In the genomic region with DNA sequence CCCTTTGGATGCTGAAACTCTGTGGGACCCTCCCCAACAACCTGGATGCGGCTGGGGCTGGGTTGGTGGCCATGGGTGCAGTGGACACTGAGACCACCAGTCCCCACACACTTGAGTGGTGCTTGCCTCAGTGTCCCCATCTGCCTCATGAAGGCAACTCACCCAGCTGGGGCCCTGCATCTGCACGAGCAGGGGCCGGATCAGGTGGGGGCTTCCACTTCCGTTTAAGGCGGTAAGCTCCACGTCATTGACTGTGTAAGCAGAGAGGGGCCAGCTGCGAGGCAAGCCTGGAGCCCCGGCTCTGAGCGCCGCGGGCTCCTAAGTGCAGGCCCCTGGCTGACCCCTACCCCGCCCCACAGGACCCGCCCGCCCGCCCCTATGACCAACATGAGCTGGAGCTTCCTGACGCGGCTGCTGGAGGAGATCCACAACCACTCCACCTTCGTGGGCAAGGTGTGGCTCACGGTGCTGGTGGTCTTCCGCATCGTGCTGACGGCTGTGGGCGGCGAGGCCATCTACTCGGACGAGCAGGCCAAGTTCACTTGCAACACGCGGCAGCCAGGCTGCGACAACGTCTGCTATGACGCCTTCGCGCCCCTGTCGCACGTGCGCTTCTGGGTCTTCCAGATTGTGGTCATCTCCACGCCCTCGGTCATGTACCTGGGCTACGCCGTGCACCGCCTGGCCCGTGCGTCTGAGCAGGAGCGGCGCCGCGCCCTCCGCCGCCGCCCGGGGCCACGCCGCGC, we compare ENCODE assay signal across 25 cellular contexts. TPM values are rescaled to one million over a fixed set of nuclear protein-coding genes. Genes with fewer than 3 reads are reported as not detected.
A peak's percentile ranks its signal among the peaks of the same experiment; 100 is the strongest.
DNase-seq lines count a peak whose midpoint lies in the region; ATAC-seq and TF ChIP-seq lines count a peak whose summit lies in the region.
"Had no signal": no experiment of that assay in that cellular context is flagged by ENCODE, and none has a peak within 500 bp of the region (broad histone marks: within the 10 kb centered on the region; RNA-seq: fewer than 3 reads in every experiment).

No MANE protein-coding gene starts in this region.

- no peaks in the 10 kb centered on the region for H3K27me3 ChIP-seq in aorta (ENCODE audit: control insufficient read depth in 1 of 2, insufficient read depth in 2 of 2, low read length in 1 of 2)
- H3K27me3 ChIP-seq: SJSA1, transverse colon had no signal

- no peak for TF ChIP-seq CTCF in natural killer cell (IDR thresholded peaks at IDR 0.05)
- TF ChIP-seq CTCF in mucosa of descending colon (IDR thresholded peaks at IDR 0.05) = no peak

- H3K4me3 ChIP-seq in mucosa of descending colon (no peak overlapping the region), aorta (ENCODE audit: low read length in 2 of 2) (no peak overlapping the region)
- H3K4me3 ChIP-seq: GM23338, SJSA1, transverse colon had no signal

- H3K9me3 ChIP-seq in mucosa of descending colon (no peaks in the 10 kb centered on the region), aorta (ENCODE audit: control insufficient read depth, low read length) (no peaks in the 10 kb centered on the region)
- H3K9me3 ChIP-seq: SJSA1, transverse colon had no signal

- 63 to 64% methylated on average over 49 to 54 of the region's 54 CpGs for WGBS in aorta, 2 donors

- ATAC-seq in natural killer cell = peak in 2 of 3 donors; percentile 44 to 54
- no peak for ATAC-seq in natural killer cell treated with Interleukin-12 subunit alpha and Interleukin-12 subunit beta and Interleukin-15 and Interleukin-18, amount 100 ng/mL, for 72 hours
- peak; percentile 79 for ATAC-seq in activated naive CD8-positive, alpha-beta T cell treated with anti-CD3 and anti-CD28 coated beads, Interleukin-2, amount 10 ng/mL, durations not matched to agents 7 days and 5 days (ENCODE audit: low read depth)
- no peak for ATAC-seq in mucosa of descending colon
- ATAC-seq in aorta (ENCODE audit: low FRiP score) = no peak
- ATAC-seq: PC-3 had no signal

- no peak overlapping the region for H3K27ac ChIP-seq in aorta (ENCODE audit: low read depth in 1 of 2, low read length in 2 of 2)
- H3K27ac ChIP-seq: parathyroid adenoma, SJSA1, transverse colon, VCaP had no signal

- intact Hi-C loops in natural killer cell (cut with micrococcal nuclease) = no loop called here
- intact Hi-C loops in mucosa of descending colon (cut with DNase I, micrococcal nuclease) = no loop called here
- intact Hi-C loops in aorta (cut with DNase I) = no loop called here

- POLR2A ChIA-PET in activated naive CD8-positive, alpha-beta T cell treated with anti-CD3 and anti-CD28 coated beads, Interleukin-2, amount 10 ng/mL, durations not matched to agents 7 days and 5 days (lab: Charles Lee) = interaction anchor here (0.8 to 1.9 kb wide), 6 partner anchors 8 to 330 kb away, joined by 3 to 23 read pairs (median 8); a partner anchor contains a TSS

- H3K36me3 Mint-ChIP-seq in natural killer cell = no peaks in the 10 kb centered on the region
- no peaks in the 10 kb centered on the region for H3K36me3 Mint-ChIP-seq in natural killer cell treated with Interleukin-12 subunit alpha and Interleukin-12 subunit beta and Interleukin-15 and Interleukin-18, amount 100 ng/mL, for 72 hours
- H3K36me3 Mint-ChIP-seq in activated naive CD8-positive, alpha-beta T cell treated with anti-CD3 and anti-CD28 coated beads, Interleukin-2, amount 10 ng/mL, durations not matched to agents 7 days and 5 days = no peaks in the 10 kb centered on the region
- H3K36me3 Mint-ChIP-seq: immature natural killer cell had no signal

- H3K4me3 Mint-ChIP-seq in natural killer cell = no peak overlapping the region
- H3K4me3 Mint-ChIP-seq in natural killer cell treated with Interleukin-12 subunit alpha and Interleukin-12 subunit beta and Interleukin-15 and Interleukin-18, amount 100 ng/mL, for 72 hours = no peak overlapping the region
- H3K4me3 Mint-ChIP-seq in activated naive CD8-positive, alpha-beta T cell treated with anti-CD3 and anti-CD28 coated beads, Interleukin-2, amount 10 ng/mL, durations not matched to agents 7 days and 5 days = peak overlapping the region; percentile 82
- H3K4me3 Mint-ChIP-seq: activated T-cell treated with anti-CD3 and anti-CD28 coated beads, Interleukin-2, amount 50 U/mL, for 4 hours; GM23338; immature natural killer cell had no signal

- no peaks in the 10 kb centered on the region for H3K27me3 Mint-ChIP-seq in natural killer cell (ENCODE audit: low read depth in 2 of 2)
- H3K27me3 Mint-ChIP-seq in natural killer cell treated with Interleukin-12 subunit alpha and Interleukin-12 subunit beta and Interleukin-15 and Interleukin-18, amount 100 ng/mL, for 72 hours = no peaks in the 10 kb centered on the region
- no peaks in the 10 kb centered on the region for H3K27me3 Mint-ChIP-seq in activated naive CD8-positive, alpha-beta T cell treated with anti-CD3 and anti-CD28 coated beads, Interleukin-2, amount 10 ng/mL, durations not matched to agents 7 days and 5 days

- no peak overlapping the region for H3K27ac Mint-ChIP-seq in natural killer cell
- no peak overlapping the region for H3K27ac Mint-ChIP-seq in natural killer cell treated with Interleukin-12 subunit alpha and Interleukin-12 subunit beta and Interleukin-15 and Interleukin-18, amount 100 ng/mL, for 72 hours
- H3K27ac Mint-ChIP-seq in activated naive CD8-positive, alpha-beta T cell treated with anti-CD3 and anti-CD28 coated beads, Interleukin-2, amount 10 ng/mL, durations not matched to agents 7 days and 5 days = peak overlapping the region; percentile 89
- H3K27ac Mint-ChIP-seq: GM23338, immature natural killer cell had no signal

- H3K36me3 ChIP-seq in mucosa of descending colon (ENCODE audit: low read depth) (no peaks in the 10 kb centered on the region), aorta (ENCODE audit: control insufficient read depth in 1 of 2, insufficient read depth in 2 of 2, low read length in 1 of 2) (no peaks in the 10 kb centered on the region)
- H3K36me3 ChIP-seq: SJSA1, transverse colon had no signal

- peaks cover 0 to 9% of the 10 kb centered on the region in 2 donors for H3K4me1 Mint-ChIP-seq in natural killer cell
- peaks cover 0 to 5% of the 10 kb centered on the region in 2 donors for H3K4me1 Mint-ChIP-seq in natural killer cell treated with Interleukin-12 subunit alpha and Interleukin-12 subunit beta and Interleukin-15 and Interleukin-18, amount 100 ng/mL, for 72 hours (ENCODE audit: low read depth in 2 of 2)
- H3K4me1 Mint-ChIP-seq in activated naive CD8-positive, alpha-beta T cell treated with anti-CD3 and anti-CD28 coated beads, Interleukin-2, amount 10 ng/mL, durations not matched to agents 7 days and 5 days = peaks cover 26% of the 10 kb centered on the region

- H3K4me1 ChIP-seq in mucosa of descending colon (ENCODE audit: low read depth) = no peaks in the 10 kb centered on the region
- H3K4me1 ChIP-seq in aorta (ENCODE audit: control insufficient read depth in 1 of 2, insufficient read depth in 2 of 2, low read length in 2 of 2) = no peaks in the 10 kb centered on the region
- H3K4me1 ChIP-seq: parathyroid adenoma, SJSA1 had no signal

- no peak for DNase-seq in natural killer cell
- no peak for DNase-seq in natural killer cell treated with Interleukin-12 subunit alpha and Interleukin-12 subunit beta and Interleukin-15 and Interleukin-18, amount 100 ng/mL, for 72 hours (ENCODE audit: low spot score)
- DNase-seq in activated naive CD8-positive, alpha-beta T cell treated with anti-CD3 and anti-CD28 coated beads, Interleukin-2, amount 10 ng/mL, durations not matched to agents 7 days and 5 days = peak; percentile 66
- DNase-seq in mucosa of descending colon = peak in 2 of 3 donors; percentile 14 to 44
- peak; percentile 43 to 74 for DNase-seq in aorta
- no peak for DNase-seq in C1 segment of cervical spinal cord (lab: John Stamatoyannopoulos, UW)
- no peak for DNase-seq in islet precursor cell
- DNase-seq in cerebellum (ENCODE audit: low spot score) = no peak
- DNase-seq: activated T-cell treated with anti-CD3 and anti-CD28 coated beads, Interleukin-2, amount 50 U/mL, for 4 hours; COR-L47; DND-41; immature natural killer cell; KG1; mammary epithelial cell; NCI-H1048; NCI-H1930; NCI-H226; NCI-H774; PC-3; stimulated activated CD4-positive, alpha-beta T cell treated with anti-CD3 and anti-CD28 coated beads, Interleukin-1b, Interleukin-23, amount 100 ng/mL, for 48 hours; transverse colon had no signal

- H3K9me3 Mint-ChIP-seq in natural killer cell = no peaks in the 10 kb centered on the region
- no peaks in the 10 kb centered on the region for H3K9me3 Mint-ChIP-seq in natural killer cell treated with Interleukin-12 subunit alpha and Interleukin-12 subunit beta and Interleukin-15 and Interleukin-18, amount 100 ng/mL, for 72 hours
- H3K9me3 Mint-ChIP-seq in activated naive CD8-positive, alpha-beta T cell treated with anti-CD3 and anti-CD28 coated beads, Interleukin-2, amount 10 ng/mL, durations not matched to agents 7 days and 5 days = no peaks in the 10 kb centered on the region
- H3K9me3 Mint-ChIP-seq: activated T-cell treated with anti-CD3 and anti-CD28 coated beads, Interleukin-2, amount 50 U/mL, for 4 hours; GM23338; immature natural killer cell had no signal

RNA-seq across cellular contexts. Expression of a gene that starts 7.8 kb away (rescaled TPM):
- total RNA-seq in natural killer cell = 1 to 10 TPM; 1.0 to 2.2 (median 1.7) TPM
- total RNA-seq in natural killer cell treated with Interleukin-12 subunit alpha and Interleukin-12 subunit beta and Interleukin-15 and Interleukin-18, amount 100 ng/mL, for 72 hours = 1 to 10 TPM; 2.1 to 2.2 TPM
- total RNA-seq in activated naive CD8-positive, alpha-beta T cell treated with anti-CD3 and anti-CD28 coated beads, Interleukin-2, amount 10 ng/mL, durations not matched to agents 7 days and 5 days = 1 to 10 TPM; 6.2 to 7.7 TPM
- total RNA-seq in mucosa of descending colon = 1 to 10 TPM in 2 of 3 donors, under 1 TPM in 1; 0.55 to 8.9 (median 1.5) TPM
- 1 to 10 TPM; 4.3 to 4.5 TPM for total RNA-seq in aorta
- under 1 TPM; 0.50 to 0.87 TPM for polyA plus RNA-seq in aorta
- total RNA-seq in cerebellum = 0.73 TPM
- polyA plus RNA-seq: immature natural killer cell had no signal

RNA-seq across cellular contexts. Expression of a gene that starts 8.1 kb away (rescaled TPM):
- 10 to 100 TPM; 13.3 to 14.1 (median 13.8) TPM for total RNA-seq in natural killer cell
- 1 to 10 TPM; 6.8 to 7.9 TPM for total RNA-seq in natural killer cell treated with Interleukin-12 subunit alpha and Interleukin-12 subunit beta and Interleukin-15 and Interleukin-18, amount 100 ng/mL, for 72 hours
- 10 to 100 TPM in 1 of 2 experiments, 1 to 10 TPM in 1; 9.7 to 12.2 TPM for total RNA-seq in activated naive CD8-positive, alpha-beta T cell treated with anti-CD3 and anti-CD28 coated beads, Interleukin-2, amount 10 ng/mL, durations not matched to agents 7 days and 5 days
- total RNA-seq in mucosa of descending colon = 10 to 100 TPM; 11.5 to 12.9 (median 11.8) TPM
- 10 to 100 TPM in 1 of 2 donors, 1 to 10 TPM in 1; 7.8 to 11.1 TPM for total RNA-seq in aorta
- polyA plus RNA-seq in aorta = 1 to 10 TPM in 1 of 2 donors, under 1 TPM in 1; 0.95 to 1.8 TPM
- 10.8 TPM for total RNA-seq in cerebellum

RNA-seq across cellular contexts. Expression of a gene that starts 17.5 kb away (rescaled TPM):
- total RNA-seq in natural killer cell = 100 to 1,000 TPM; 292 to 313 (median 308) TPM
- total RNA-seq in natural killer cell treated with Interleukin-12 subunit alpha and Interleukin-12 subunit beta and Interleukin-15 and Interleukin-18, amount 100 ng/mL, for 72 hours = 100 to 1,000 TPM; 296 to 329 TPM
- 100 to 1,000 TPM; 289 to 327 TPM for total RNA-seq in activated naive CD8-positive, alpha-beta T cell treated with anti-CD3 and anti-CD28 coated beads, Interleukin-2, amount 10 ng/mL, durations not matched to agents 7 days and 5 days
- total RNA-seq in mucosa of descending colon = 100 to 1,000 TPM; 165 to 182 (median 178) TPM
- 100 to 1,000 TPM; 247 to 248 TPM for total RNA-seq in aorta
- 100 to 1,000 TPM; 660 to 973 TPM for polyA plus RNA-seq in aorta
- 94.1 TPM for total RNA-seq in cerebellum

RNA-seq across cellular contexts. Expression of a gene that starts 48.5 kb away (rescaled TPM):
- total RNA-seq in natural killer cell = 10 to 100 TPM; 50.0 to 70.6 (median 64.1) TPM
- total RNA-seq in natural killer cell treated with Interleukin-12 subunit alpha and Interleukin-12 subunit beta and Interleukin-15 and Interleukin-18, amount 100 ng/mL, for 72 hours = 10 to 100 TPM; 42.5 to 68.8 TPM
- 10 to 100 TPM; 53.6 to 53.7 TPM for total RNA-seq in activated naive CD8-positive, alpha-beta T cell treated with anti-CD3 and anti-CD28 coated beads, Interleukin-2, amount 10 ng/mL, durations not matched to agents 7 days and 5 days
- 10 to 100 TPM; 24.3 to 42.1 (median 37.3) TPM for total RNA-seq in mucosa of descending colon
- 10 to 100 TPM; 27.4 to 35.4 TPM for total RNA-seq in aorta
- 100 to 1,000 TPM in 1 of 2 donors, 10 to 100 TPM in 1; 41.8 to 152 TPM for polyA plus RNA-seq in aorta
- 27.8 TPM for total RNA-seq in cerebellum

RNA-seq across cellular contexts. Expression of a gene that starts 50.3 kb away (rescaled TPM):
- 10 to 100 TPM in 2 of 3 donors, 1 to 10 TPM in 1; 9.6 to 30.0 (median 14.3) TPM for total RNA-seq in natural killer cell
- total RNA-seq in natural killer cell treated with Interleukin-12 subunit alpha and Interleukin-12 subunit beta and Interleukin-15 and Interleukin-18, amount 100 ng/mL, for 72 hours = 10 to 100 TPM in 1 of 2 donors, 1 to 10 TPM in 1; 6.4 to 12.3 TPM
- 10 to 100 TPM; 44.3 to 44.7 TPM for total RNA-seq in activated naive CD8-positive, alpha-beta T cell treated with anti-CD3 and anti-CD28 coated beads, Interleukin-2, amount 10 ng/mL, durations not matched to agents 7 days and 5 days
- total RNA-seq in mucosa of descending colon = 10 to 100 TPM in 1 of 3 donors, 1 to 10 TPM in 2; 4.2 to 30.9 (median 7.5) TPM
- 10 to 100 TPM in 1 of 2 donors, 1 to 10 TPM in 1; 5.9 to 19.3 TPM for total RNA-seq in aorta
- polyA plus RNA-seq in aorta = 1 to 10 TPM; 2.0 to 6.9 TPM
- total RNA-seq in cerebellum = 52.9 TPM

Comparison
In these comparisons a context has a peak if more than half of its experiments do, and no peak if none do; other contexts are left out.
1. ATAC-seq: peak in natural killer cell (2 of 3) and activated naive CD8-positive, alpha-beta T cell treated with anti-CD3 and anti-CD28 coated beads, Interleukin-2, amount 10 ng/mL, durations not matched to agents 7 days and 5 days (single experiment); none in natural killer cell treated with Interleukin-12 subunit alpha and Interleukin-12 subunit beta and Interleukin-15 and Interleukin-18, amount 100 ng/mL, for 72 hours (0 of 2), mucosa of descending colon (single experiment) and aorta (single experiment).
2. DNase-seq: peak in activated naive CD8-positive, alpha-beta T cell treated with anti-CD3 and anti-CD28 coated beads, Interleukin-2, amount 10 ng/mL, durations not matched to agents 7 days and 5 days (single experiment), mucosa of descending colon (2 of 3) and aorta (2 of 2); none in natural killer cell (single experiment), natural killer cell treated with Interleukin-12 subunit alpha and Interleukin-12 subunit beta and Interleukin-15 and Interleukin-18, amount 100 ng/mL, for 72 hours (single experiment), C1 segment of cervical spinal cord (0 of 14), islet precursor cell (single experiment) and cerebellum (single experiment).